17 cellular contexts compared by ENCODE assay signal in genomic region chr16:79662673-79663313, GRCh38.
DNase-seq lines count a peak whose midpoint lies in the region; ATAC-seq, FAIRE-seq and TF ChIP-seq lines count a peak whose summit lies in the region.
"Had no signal": no experiment of that assay in that cellular context is flagged by ENCODE, and none has a peak within 500 bp of the region (broad histone marks: within the 10 kb centered on the region; RNA-seq: fewer than 3 reads in every experiment).

No MANE protein-coding gene starts in this region.

- WGBS in IMR-90 (ENCODE audit: extremely low coverage in 2 of 2, insufficient read length in 1 of 2), 2 experiments: no CpG with 5 or more reads among the region's 5 CpGs
- WGBS in HepG2 (ENCODE audit: low lambda C conversion rate): 42% methylated on average over 5 of the region's 5 CpGs
- 68 to 81% methylated on average over 5 of the region's 5 CpGs for WGBS in lower leg skin, 2 donors
- 93 to 98% methylated on average over 5 of the region's 5 CpGs for WGBS in tibial nerve, 2 donors

- H3K4me2 ChIP-seq in IMR-90 (ENCODE audit: low read depth, low read length) (no peak overlapping the region), HepG2 (ENCODE audit: low read depth, low read length) (no peak overlapping the region)
- H3K4me2 ChIP-seq: BLaER1 had no signal

- intact Hi-C loops in IMR-90 (cut with micrococcal nuclease): no loop called here
- intact Hi-C loops in HepG2 (cut with micrococcal nuclease; ENCODE audit: unreplicated experiment): no loop called here
- intact Hi-C loops in lower leg skin (cut with DNase I; ENCODE audit: low total_unique reads): no loop called here

- in situ Hi-C loops in IMR-90 (cut with MboI; ENCODE audit: low sequenced_read_pairs) (no loop called here), HepG2 (cut with HindIII; ENCODE audit: extremely low pct_ligation_motif_present, low pct_unique_long_range_greater_than_20kb) (no loop called here)

- DNase-seq in IMR-90 (no peak), bronchial epithelial cell (ENCODE audit: low read depth) (peak; percentile 71), HepG2 (ENCODE audit: low spot score) (no peak), lower leg skin (ENCODE audit: low spot score in 2 of 2) (no peak), tibial nerve (ENCODE audit: low spot score in 2 of 2) (no peak)
- DNase-seq: 8988T; CD4-positive, alpha-beta memory T cell; DMS153; DMS79; GDM1; H9 had no signal

- no peak for TF ChIP-seq POLR2A in IMR-90 (IDR thresholded peaks at IDR 0.05; ENCODE audit: low read depth, low read length)
- TF ChIP-seq POLR2A in HepG2 (IDR thresholded peaks at IDR 0.05; ENCODE audit: insufficient read depth in 1 of 2, low read depth in 2 of 2, low read length in 2 of 2): no peak
- no peak for TF ChIP-seq POLR2A in lower leg skin (IDR thresholded peaks at IDR 0.05)
- no peak for TF ChIP-seq POLR2A in tibial nerve (IDR thresholded peaks at IDR 0.05)

- dilution Hi-C loops in IMR-90 (cut with HindIII; ENCODE audit: low sequenced_read_pairs, unreplicated experiment): no loop called here

- no peak overlapping the region for H3K9ac ChIP-seq in IMR-90 (ENCODE audit: low read depth, low read length)
- H3K9ac ChIP-seq in HepG2 (ENCODE audit: insufficient read depth, low read depth, low read length): no peak overlapping the region
- H3K9ac ChIP-seq: BLaER1 had no signal

- H3K14ac ChIP-seq in IMR-90 (replicated peaks; ENCODE audit: low read depth, low read length): no peak overlapping the region

- H3K9me3 ChIP-seq in IMR-90 (ENCODE audit: control insufficient read depth, insufficient read depth, low read length) (peaks cover 18% of the 10 kb centered on the region), HepG2 (ENCODE audit: low read length) (peaks cover 53% of the 10 kb centered on the region), tibial nerve (peaks cover 0 to 4% (median 0%) of the 10 kb centered on the region in 4 donors)
- H3K9me3 ChIP-seq: BLaER1 had no signal

- no peak overlapping the region for H3K4ac ChIP-seq in IMR-90 (ENCODE audit: low read depth, low read length)

- H3K23ac ChIP-seq in IMR-90 (ENCODE audit: low read depth, low read length): no peak overlapping the region

- ATAC-seq in IMR-90 (ENCODE audit: low read depth) (no peak), esophagus mucosa (peak; percentile 65), HepG2 (no peak), HG03159 (IDR thresholded peaks at IDR 0.05; ENCODE audit: unreplicated experiment) (no peak)

- H2BK20ac ChIP-seq in IMR-90 (ENCODE audit: low read depth, low read length): no peak overlapping the region

- H2BK15ac ChIP-seq in IMR-90 (ENCODE audit: low read depth, low read length): no peak overlapping the region

- FAIRE-seq in bronchial epithelial cell (lab: Jason Lieb, UNC) (no peak), HepG2 (lab: Jason Lieb, UNC) (no peak)
- FAIRE-seq: GM12892, GM18507, H1 had no signal

- H3K79me2 ChIP-seq in HepG2 (ENCODE audit: insufficient read depth, low read length): no peaks in the 10 kb centered on the region

- no peak overlapping the region for H3K18ac ChIP-seq in IMR-90 (ENCODE audit: low read depth, low read length)

- H3K27me3 ChIP-seq in IMR-90 (ENCODE audit: control insufficient read depth, insufficient read depth, low read length) (no peaks in the 10 kb centered on the region), bronchial epithelial cell (ENCODE audit: control insufficient read depth, insufficient read depth, low read length) (no peaks in the 10 kb centered on the region), HepG2 (ENCODE audit: control insufficient read depth in 1 of 2, insufficient read depth in 2 of 2, low read length in 2 of 2) (no peaks in the 10 kb centered on the region), tibial nerve (no peaks in the 10 kb centered on the region)
- H3K27me3 ChIP-seq: BLaER1 had no signal

- H3K4me1 ChIP-seq in IMR-90 (ENCODE audit: control insufficient read depth, insufficient read depth, low read length): no peaks in the 10 kb centered on the region
- no peaks in the 10 kb centered on the region for H3K4me1 ChIP-seq in HepG2 (ENCODE audit: insufficient read depth, low read length)
- peaks cover 0 to 5% (median 0%) of the 10 kb centered on the region in 4 donors for H3K4me1 ChIP-seq in tibial nerve

- no peak overlapping the region for H2BK120ac ChIP-seq in IMR-90 (ENCODE audit: low read depth, low read length)

- H4K20me1 ChIP-seq in IMR-90 (ENCODE audit: insufficient read depth, low read length) (no peaks in the 10 kb centered on the region), HepG2 (ENCODE audit: insufficient read depth, low read length) (no peaks in the 10 kb centered on the region)
- H4K20me1 ChIP-seq: BLaER1 had no signal

- H3K36me3 ChIP-seq in IMR-90 (ENCODE audit: control insufficient read depth, insufficient read depth, low read length) (no peaks in the 10 kb centered on the region), bronchial epithelial cell (ENCODE audit: control insufficient read depth, insufficient read depth, low read length) (no peaks in the 10 kb centered on the region), HepG2 (replicated peaks in 1 of 2; ENCODE audit: control insufficient read depth in 1 of 2, insufficient read depth in 2 of 2, low read length in 2 of 2) (no peaks in the 10 kb centered on the region), tibial nerve (no peaks in the 10 kb centered on the region)
- H3K36me3 ChIP-seq: BLaER1 had no signal

- TF ChIP-seq CTCF in IMR-90 (conservative IDR thresholded peaks at IDR 0.05; ENCODE audit: low read depth, low read length) (no peak), bronchial epithelial cell (IDR thresholded peaks at IDR 0.05; ENCODE audit: insufficient read depth, low read length, severe bottlenecking) (no peak), HepG2 (CRISPR knock-in tag; IDR thresholded peaks at IDR 0.05) (no peak), lower leg skin (IDR thresholded peaks at IDR 0.05) (no peak), tibial nerve (IDR thresholded peaks at IDR 0.05) (no peak)

- TF ChIP-seq EP300 in HepG2 (IDR thresholded peaks at IDR 0.05; ENCODE audit: low read depth in 2 of 2, low read length in 2 of 2) (no peak), HepG2 (CRISPR knock-in tag; IDR thresholded peaks at IDR 0.05; ENCODE audit: borderline replicate concordance) (no peak), tibial nerve (IDR thresholded peaks at IDR 0.05) (no peak)

- H3K56ac ChIP-seq in IMR-90 (ENCODE audit: extremely low read depth, insufficient read depth, low read length): no peak overlapping the region

- H3K4me3 ChIP-seq in IMR-90 (ENCODE audit: insufficient read depth, low read depth, low read length): no peak overlapping the region
- H3K4me3 ChIP-seq in bronchial epithelial cell (ENCODE audit: low read depth, low read length): no peak overlapping the region
- H3K4me3 ChIP-seq in HepG2 (replicated peaks in 1 of 3; ENCODE audit: insufficient read depth in 1 of 3, low read depth in 2 of 3, low read length in 3 of 3): no peak overlapping the region
- H3K4me3 ChIP-seq in lower leg skin (ENCODE audit: low read depth, poor library complexity, severe bottlenecking): no peak overlapping the region
- H3K4me3 ChIP-seq in tibial nerve: no peak overlapping the region
- H3K4me3 ChIP-seq: BLaER1 had no signal

- H3K27ac ChIP-seq in IMR-90 (ENCODE audit: insufficient read depth, low read length): no peak overlapping the region
- no peak overlapping the region for H3K27ac ChIP-seq in HepG2 (ENCODE audit: extremely low read length, insufficient read depth, low read length)
- no peak overlapping the region for H3K27ac ChIP-seq in tibial nerve
- H3K27ac ChIP-seq: BLaER1 had no signal

- no peak overlapping the region for H4K8ac ChIP-seq in IMR-90 (ENCODE audit: low read depth in 2 of 2, low read length in 2 of 2)

- TF ChIP-seq RAD21 in IMR-90 (IDR thresholded peaks at IDR 0.05; ENCODE audit: low read length): no peak
- no peak for TF ChIP-seq RAD21 in HepG2 (CRISPR knock-in tag; IDR thresholded peaks at IDR 0.05)

- POLR2A ChIA-PET in IMR-90 (lab: Charles Lee; ENCODE audit: unreplicated experiment): no interaction called here
- POLR2A ChIA-PET in HepG2 (lab: Yijun Ruan, JAX): no interaction called here

- no peak overlapping the region for H2BK5ac ChIP-seq in IMR-90 (ENCODE audit: low read depth, low read length, poor library complexity, severe bottlenecking)

- CTCF ChIA-PET in IMR-90 (lab: Yijun Ruan, JAX): no interaction called here
- CTCF ChIA-PET in HepG2 (lab: Yijun Ruan, JAX; ENCODE audit: low intra/inter-chr PET ratio, low total read pairs): no interaction called here

- H2AK9ac ChIP-seq in IMR-90 (replicated peaks; ENCODE audit: low read depth, low read length, poor library complexity): no peak overlapping the region

- H3K9me1 ChIP-seq in IMR-90 (ENCODE audit: insufficient read depth, low read length): no peaks in the 10 kb centered on the region; the same call in 1 of the 2 replicates

- no peak overlapping the region for H2AK5ac ChIP-seq in IMR-90 (ENCODE audit: low read depth, low read length)

- H4K5ac ChIP-seq in IMR-90 (ENCODE audit: low read depth, low read length): no peak overlapping the region

- no peaks in the 10 kb centered on the region for H3K79me1 ChIP-seq in IMR-90 (ENCODE audit: low read depth in 1 of 2, low read length in 2 of 2)

- BruUV-seq in IMR-90 (replicated peaks; lab: Mats Ljungman, UMichigan) (no TSS peak), HepG2 (replicated peaks; lab: Mats Ljungman, UMichigan) (no TSS peak)

- H2AFZ ChIP-seq in IMR-90 (replicated peaks; ENCODE audit: low read length, poor library complexity): no peak overlapping the region
- H2AFZ ChIP-seq in HepG2 (ENCODE audit: low read length): no peak overlapping the region

- no peak overlapping the region for H4K91ac ChIP-seq in IMR-90 (ENCODE audit: insufficient read depth, low read depth, low read length)

TF ChIP-seq in IMR-90, 13 proteins besides CTCF, POLR2A, EP300 and RAD21:
- TF ChIP-seq SMC3 (IDR thresholded peaks at IDR 0.05; ENCODE audit: low read depth, low read length) (no peak), CEBPB (IDR thresholded peaks at IDR 0.05; ENCODE audit: low read depth, low read length) (0 out of 2 replicates have a peak, but pooled peaks have one; percentile 15)

TF ChIP-seq in HepG2, 621 proteins besides CTCF, POLR2A, EP300 and RAD21 (continues in another document):
- TF ChIP-seq CEBPB (IDR thresholded peaks at IDR 0.05; ENCODE audit: borderline replicate concordance, low read depth, low read length): peak; percentile 70; the same call in 1 of the 2 replicates
